Comparison of ENCODE assay signal across 13 cellular contexts in the genomic region with DNA sequence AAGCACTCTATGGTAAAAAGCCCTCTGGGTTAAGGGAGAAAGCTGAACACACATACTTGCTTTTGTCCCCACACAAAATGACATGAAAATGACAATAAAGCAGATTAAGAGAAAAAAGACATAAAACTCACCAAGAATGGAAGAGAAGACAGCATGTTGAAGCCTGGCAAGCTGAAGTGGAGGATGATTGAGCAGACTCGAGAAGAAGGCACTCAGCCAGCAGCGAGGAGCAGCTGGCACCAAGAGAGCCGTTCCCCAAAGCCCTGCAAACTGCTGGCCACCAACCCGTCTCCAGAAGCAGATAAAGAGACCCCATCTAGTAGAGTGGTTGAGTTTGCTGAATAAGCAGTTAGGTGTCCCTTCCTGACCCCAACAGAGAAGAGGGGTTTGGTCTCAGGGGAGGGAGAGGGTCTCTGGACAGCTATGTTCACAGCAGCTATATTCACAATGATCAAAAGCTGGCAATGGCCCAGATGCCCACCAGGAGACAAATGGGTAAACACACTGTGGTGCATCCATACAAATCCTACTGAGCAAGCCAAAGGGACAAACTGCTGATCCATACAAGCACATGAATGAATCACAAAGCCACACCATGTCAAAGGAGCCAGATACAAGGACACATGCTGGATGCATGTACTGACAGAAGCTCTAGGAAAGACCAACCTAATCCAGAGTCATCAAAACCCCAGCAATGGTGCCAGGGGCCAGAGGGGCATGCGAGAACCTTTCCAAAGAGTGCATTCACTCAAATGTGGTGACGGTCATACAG. TPM values are rescaled to one million over a fixed set of nuclear protein-coding genes. Genes with fewer than 3 reads are reported as not detected.
DNase-seq lines count a peak whose midpoint lies in the region; ATAC-seq and TF ChIP-seq lines count a peak whose summit lies in the region.
"Had no signal": no experiment of that assay in that cellular context is flagged by ENCODE, and none has a peak within 500 bp of the region (broad histone marks: within the 10 kb centered on the region; RNA-seq: fewer than 3 reads in every experiment).

No MANE protein-coding gene starts in this region.

- H3K4ac ChIP-seq in trophoblast cell (ENCODE audit: low read depth, low read length) = no peak overlapping the region

- H3K18ac ChIP-seq in trophoblast cell (ENCODE audit: low read length) = no peak overlapping the region

- peak overlapping the region; percentile 5 for H3K27ac Mint-ChIP-seq in activated T-cell treated with anti-CD3 and anti-CD28 coated beads, Interleukin-2, amount 50 U/mL, for 24 hours
- H3K27ac Mint-ChIP-seq in stimulated activated effector memory CD8-positive, alpha-beta T cell treated with anti-CD3 and anti-CD28 coated beads, Interleukin-12 subunit alpha, Interleukin-12 subunit beta, amount 100 ng/mL, for 72 hours = peak overlapping the region; percentile 75

- H3K36me3 Mint-ChIP-seq in activated T-cell treated with anti-CD3 and anti-CD28 coated beads, Interleukin-2, amount 50 U/mL, for 24 hours (ENCODE audit: low read depth) = peaks cover 92% of the 10 kb centered on the region
- H3K36me3 Mint-ChIP-seq in stimulated activated effector memory CD8-positive, alpha-beta T cell treated with anti-CD3 and anti-CD28 coated beads, Interleukin-12 subunit alpha, Interleukin-12 subunit beta, amount 100 ng/mL, for 72 hours = peaks cover 100% of the 10 kb centered on the region

- 59% methylated on average over 6 of the region's 6 CpGs for WGBS in right cardiac atrium
- no CpG with 5 or more reads among the region's 6 CpGs for WGBS in trophoblast cell (ENCODE audit: extremely low coverage, insufficient coverage, insufficient read length)
- 59% methylated on average over 6 of the region's 6 CpGs for WGBS in prostate gland

- H3K4me3 ChIP-seq in right cardiac atrium (ENCODE audit: low read length) (no peak overlapping the region), trophoblast cell (ENCODE audit: low read depth, low read length) (no peak overlapping the region), prostate gland (no peak overlapping the region)
- H3K4me3 ChIP-seq: colonic mucosa, tibial nerve had no signal

- H3K27ac ChIP-seq in right cardiac atrium (ENCODE audit: low read length) (peak overlapping the region; percentile 13), trophoblast cell (ENCODE audit: low read depth, low read length) (no peak overlapping the region), prostate gland (no peak overlapping the region)
- H3K27ac ChIP-seq: colonic mucosa had no signal

- H3K4me1 ChIP-seq in right cardiac atrium (ENCODE audit: control insufficient read depth, insufficient read depth, low read length) = peaks cover 9% of the 10 kb centered on the region
- H3K4me1 ChIP-seq in trophoblast cell (ENCODE audit: control insufficient read depth in 1 of 2, insufficient read depth in 2 of 2, low read length in 2 of 2) = no peaks in the 10 kb centered on the region
- H3K4me1 ChIP-seq in prostate gland (replicated peaks) = no peaks in the 10 kb centered on the region
- H3K4me1 ChIP-seq: colonic mucosa had no signal

- H4K8ac ChIP-seq in trophoblast cell (ENCODE audit: low read depth, low read length) = no peak overlapping the region

- H3K36me3 ChIP-seq in trophoblast cell (ENCODE audit: control insufficient read depth in 1 of 2, insufficient read depth in 2 of 2, low read length in 2 of 2) (peaks cover 41 to 63% of the 10 kb centered on the region in 2 experiments), prostate gland (peaks cover 5 to 17% of the 10 kb centered on the region in 2 donors)

- no peak overlapping the region for H3K23ac ChIP-seq in trophoblast cell (ENCODE audit: low read length)

- no peak overlapping the region for H3K4me3 Mint-ChIP-seq in activated T-cell treated with anti-CD3 and anti-CD28 coated beads, Interleukin-2, amount 50 U/mL, for 24 hours
- no peak overlapping the region for H3K4me3 Mint-ChIP-seq in stimulated activated effector memory CD8-positive, alpha-beta T cell treated with anti-CD3 and anti-CD28 coated beads, Interleukin-12 subunit alpha, Interleukin-12 subunit beta, amount 100 ng/mL, for 72 hours

- H2AFZ ChIP-seq in trophoblast cell (ENCODE audit: insufficient read depth, low read length, poor library complexity) = no peak overlapping the region

- H3K9me3 Mint-ChIP-seq in activated T-cell treated with anti-CD3 and anti-CD28 coated beads, Interleukin-2, amount 50 U/mL, for 24 hours = no peaks in the 10 kb centered on the region
- H3K9me3 Mint-ChIP-seq in stimulated activated effector memory CD8-positive, alpha-beta T cell treated with anti-CD3 and anti-CD28 coated beads, Interleukin-12 subunit alpha, Interleukin-12 subunit beta, amount 100 ng/mL, for 72 hours = no peaks in the 10 kb centered on the region

- H2BK120ac ChIP-seq in trophoblast cell (ENCODE audit: insufficient read depth, low read length, poor library complexity) = no peak overlapping the region

- no peak overlapping the region for H4K12ac ChIP-seq in trophoblast cell (ENCODE audit: low read depth, low read length)

- H2AK5ac ChIP-seq in trophoblast cell (ENCODE audit: low read length) = no peak overlapping the region

- H3K79me2 ChIP-seq in trophoblast cell (ENCODE audit: control insufficient read depth, insufficient read depth, low read length, poor library complexity) = peaks cover 10% of the 10 kb centered on the region

- no peaks in the 10 kb centered on the region for H3K27me3 Mint-ChIP-seq in activated T-cell treated with anti-CD3 and anti-CD28 coated beads, Interleukin-2, amount 50 U/mL, for 24 hours

- no peak for TF ChIP-seq POLR2A in prostate gland (IDR thresholded peaks at IDR 0.05)

- H3K79me1 ChIP-seq in trophoblast cell (ENCODE audit: low read length) = no peaks in the 10 kb centered on the region

- H3K4me2 ChIP-seq in trophoblast cell (ENCODE audit: low read length) = no peak overlapping the region

- no peaks in the 10 kb centered on the region for H3K9me3 ChIP-seq in right cardiac atrium (ENCODE audit: control insufficient read depth, low read length)
- no peaks in the 10 kb centered on the region for H3K9me3 ChIP-seq in trophoblast cell (ENCODE audit: insufficient read depth, low read depth, low read length)
- no peaks in the 10 kb centered on the region for H3K9me3 ChIP-seq in prostate gland
- H3K9me3 ChIP-seq: colonic mucosa, tibial nerve had no signal

- no peak overlapping the region for H4K91ac ChIP-seq in trophoblast cell (ENCODE audit: low read depth, low read length)

- ATAC-seq in SK-N-SH treated with all-trans-retinoic acid at 6 μM for 48 hours (peak; percentile 12), right cardiac atrium (peak in 1 of 2 donors; percentile 22)
- ATAC-seq in stimulated activated effector memory CD8-positive, alpha-beta T cell treated with anti-CD3 and anti-CD28 coated beads, Interleukin-12 subunit alpha, Interleukin-12 subunit beta, amount 100 ng/mL, for 72 hours = no peak

- H2BK5ac ChIP-seq in trophoblast cell (ENCODE audit: low read depth, low read length, poor library complexity) = no peak overlapping the region

- no peak for DNase-seq in activated T-cell treated with anti-CD3 and anti-CD28 coated beads, Interleukin-2, amount 50 U/mL, for 24 hours
- DNase-seq in activated T-cell treated with anti-CD3 and anti-CD28 coated beads, Interleukin-2, amount 50 U/mL, for 48 hours = no peak
- DNase-seq in right cardiac atrium = no peak
- DNase-seq in stimulated activated effector memory CD8-positive, alpha-beta T cell treated with anti-CD3 and anti-CD28 coated beads, Interleukin-12 subunit alpha, Interleukin-12 subunit beta, amount 100 ng/mL, for 72 hours (ENCODE audit: low spot score in 2 of 2) = no peak
- DNase-seq in trophoblast cell = no peak
- DNase-seq in stimulated activated CD4-positive, alpha-beta T cell treated with anti-CD3 and anti-CD28 coated beads, Interleukin-4, amount 100 ng/mL, for 24 hours = no peak
- DNase-seq in prostate gland (ENCODE audit: low spot score) = no peak
- DNase-seq: activated CD4-positive, CD25-positive, alpha-beta regulatory T cell treated with anti-CD3 and anti-CD28 coated beads, Interleukin-2, amount 50 U/mL, for 72 hours; activated gamma-delta T cell; colonic mucosa; NCI-H510A treated with DMSO at 0.1 percent for 48 hours had no signal

- intact Hi-C loops in right cardiac atrium (cut with DNase I) (no loop called here), prostate gland (cut with DNase I) (no loop called here)

- peaks cover 28% of the 10 kb centered on the region for H3K4me1 Mint-ChIP-seq in activated T-cell treated with anti-CD3 and anti-CD28 coated beads, Interleukin-2, amount 50 U/mL, for 24 hours (ENCODE audit: low read depth)
- peaks cover 47% of the 10 kb centered on the region for H3K4me1 Mint-ChIP-seq in stimulated activated effector memory CD8-positive, alpha-beta T cell treated with anti-CD3 and anti-CD28 coated beads, Interleukin-12 subunit alpha, Interleukin-12 subunit beta, amount 100 ng/mL, for 72 hours

- no peak overlapping the region for H3K9ac ChIP-seq in trophoblast cell (ENCODE audit: low read length)

- no peak overlapping the region for H2BK12ac ChIP-seq in trophoblast cell (ENCODE audit: low read length)

- TF ChIP-seq CTCF in prostate gland (IDR thresholded peaks at IDR 0.05) = no peak

- no peak overlapping the region for H3K14ac ChIP-seq in trophoblast cell (ENCODE audit: low read length)

- H3K27me3 ChIP-seq in right cardiac atrium (ENCODE audit: control insufficient read depth, insufficient read depth) = no peaks in the 10 kb centered on the region
- no peaks in the 10 kb centered on the region for H3K27me3 ChIP-seq in trophoblast cell (ENCODE audit: insufficient read depth, low read length)
- no peaks in the 10 kb centered on the region for H3K27me3 ChIP-seq in prostate gland (replicated peaks; ENCODE audit: insufficient read depth)
- H3K27me3 ChIP-seq: colonic mucosa, tibial nerve had no signal

TF ChIP-seq in SK-N-SH treated with all-trans-retinoic acid at 6 μM for 48 hours, 23 proteins besides CTCF, POLR2A, EP300 and RAD21 (continues in another document):
- TF ChIP-seq, protein P1, sequence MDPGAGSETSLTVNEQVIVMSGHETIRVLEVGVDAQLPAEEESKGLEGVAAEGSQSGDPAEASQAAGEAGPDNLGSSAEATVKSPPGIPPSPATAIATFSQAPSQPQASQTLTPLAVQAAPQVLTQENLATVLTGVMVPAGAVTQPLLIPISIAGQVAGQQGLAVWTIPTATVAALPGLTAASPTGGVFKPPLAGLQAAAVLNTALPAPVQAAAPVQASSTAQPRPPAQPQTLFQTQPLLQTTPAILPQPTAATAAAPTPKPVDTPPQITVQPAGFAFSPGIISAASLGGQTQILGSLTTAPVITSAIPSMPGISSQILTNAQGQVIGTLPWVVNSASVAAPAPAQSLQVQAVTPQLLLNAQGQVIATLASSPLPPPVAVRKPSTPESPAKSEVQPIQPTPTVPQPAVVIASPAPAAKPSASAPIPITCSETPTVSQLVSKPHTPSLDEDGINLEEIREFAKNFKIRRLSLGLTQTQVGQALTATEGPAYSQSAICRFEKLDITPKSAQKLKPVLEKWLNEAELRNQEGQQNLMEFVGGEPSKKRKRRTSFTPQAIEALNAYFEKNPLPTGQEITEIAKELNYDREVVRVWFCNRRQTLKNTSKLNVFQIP (CRISPR knock-in tag; IDR thresholded peaks at IDR 0.05; ENCODE audit: borderline replicate concordance, low read depth) = no peak

RNA-seq across cellular contexts. Expression of gene FAM168B, which starts 36.9 kb away (rescaled TPM):
- total RNA-seq in right cardiac atrium (10 to 100 TPM; 81.5 to 99.4 (median 89.2) TPM), prostate gland (100 to 1,000 TPM; 125 to 192 TPM)
- polyA plus RNA-seq in right cardiac atrium = 34.1 TPM
- polyA plus RNA-seq in trophoblast cell (2013) = 95.6 and 97.7 TPM in 2 replicates

RNA-seq across cellular contexts. Expression of gene PLEKHB2, which starts 48.7 kb away (rescaled TPM):
- 10 to 100 TPM; 26.2 to 36.9 (median 35.2) TPM for total RNA-seq in right cardiac atrium
- 13.6 TPM for polyA plus RNA-seq in right cardiac atrium
- polyA plus RNA-seq in trophoblast cell (2013) = 54.6 and 56.5 TPM in 2 replicates
- total RNA-seq in prostate gland = 100 to 1,000 TPM in 1 of 2 donors, 10 to 100 TPM in 1; 77.1 to 107 TPM
